In the genomic region with DNA sequence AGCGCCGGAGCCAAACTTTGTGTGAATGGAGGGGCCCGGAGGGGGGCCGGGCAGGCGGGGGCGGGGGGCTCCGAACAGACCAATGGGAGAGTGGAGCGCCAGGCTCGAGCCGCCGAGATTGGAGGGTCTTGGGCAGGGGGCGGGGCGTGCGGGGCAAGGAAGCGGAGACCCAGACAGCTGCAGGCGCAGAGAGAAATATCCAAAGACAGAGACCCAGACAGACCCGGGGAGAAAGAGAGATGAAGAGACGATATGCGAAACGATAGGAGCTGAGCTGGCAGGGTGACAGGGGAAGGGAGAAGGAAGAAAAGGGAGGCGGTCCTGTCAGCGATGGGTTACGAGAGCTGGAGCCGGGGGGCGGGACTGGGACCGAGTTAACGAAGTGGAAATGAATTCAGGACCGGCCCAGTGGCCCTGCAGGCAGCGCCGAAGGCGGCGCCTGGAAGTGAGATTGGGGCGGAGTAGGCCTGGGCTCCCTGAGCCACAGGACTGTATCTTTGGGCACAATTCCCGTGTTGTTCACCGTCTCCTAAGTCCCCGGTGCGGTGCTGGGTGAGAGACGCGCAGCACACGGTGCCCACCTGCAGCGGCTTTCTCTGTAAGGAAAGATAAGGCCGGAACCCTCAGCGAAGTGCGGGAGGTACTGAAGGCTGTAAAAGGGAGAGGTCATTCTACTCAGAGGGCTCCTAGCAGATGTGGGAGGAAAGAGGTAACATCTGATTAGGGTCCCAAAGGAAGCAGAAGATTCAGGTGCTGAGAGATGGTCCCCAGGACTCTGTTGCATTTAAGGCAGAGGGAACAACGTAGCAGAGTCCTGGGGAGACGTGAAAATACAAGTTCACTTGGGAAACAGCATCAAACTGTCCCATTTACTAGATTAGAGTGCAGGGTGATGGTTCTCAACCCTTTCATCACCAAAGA, we compare ENCODE assay signal across 8 cellular contexts. TPM values are rescaled to one million over a fixed set of nuclear protein-coding genes. Genes with fewer than 3 reads are reported as not detected.
DNase-seq lines count a peak whose midpoint lies in the region; ATAC-seq and TF ChIP-seq lines count a peak whose summit lies in the region.

No MANE protein-coding gene starts in this region.

- H3K27ac Mint-ChIP-seq in endodermal cell: no peak overlapping the region

- H3K27ac ChIP-seq in endodermal cell (ENCODE audit: low read depth, low read length) (no peak overlapping the region), mesendoderm (ENCODE audit: low read depth, low read length) (no peak overlapping the region)

- no peak overlapping the region for H2BK15ac ChIP-seq in mesendoderm (replicated peaks; ENCODE audit: low read depth)

- peak; percentile 50 for ATAC-seq in GM18907 (IDR thresholded peaks at IDR 0.05; ENCODE audit: unreplicated experiment)

- no peak overlapping the region for H3K23ac ChIP-seq in mesendoderm (ENCODE audit: low read length)

- H3K9me3 ChIP-seq in endodermal cell (ENCODE audit: control insufficient read depth, low read length): no peaks in the 10 kb centered on the region

- H3K4me1 ChIP-seq in endodermal cell (ENCODE audit: control insufficient read depth, insufficient read depth, low read length): peaks cover 12% of the 10 kb centered on the region
- peaks cover 5% of the 10 kb centered on the region for H3K4me1 ChIP-seq in mesendoderm (ENCODE audit: control insufficient read depth, low read depth, low read length)

- H3K4me2 ChIP-seq in mesendoderm (ENCODE audit: low read length): peak overlapping the region; percentile 90

- H3K4me3 ChIP-seq in endodermal cell (ENCODE audit: low read length): peak overlapping the region; percentile 79
- peak overlapping the region; percentile 61 for H3K4me3 ChIP-seq in mesendoderm (ENCODE audit: low read length)

- H2AK5ac ChIP-seq in mesendoderm (ENCODE audit: low read length): no peak overlapping the region

- TF ChIP-seq CTCF in endodermal cell (conservative IDR thresholded peaks at IDR 0.05): no peak

- no peak overlapping the region for H4K5ac ChIP-seq in mesendoderm (ENCODE audit: low read length)

- no peaks in the 10 kb centered on the region for H3K79me1 ChIP-seq in mesendoderm (ENCODE audit: low read length)

- H3K4ac ChIP-seq in mesendoderm (ENCODE audit: low read depth, low read length): no peak overlapping the region

- H3K36me3 Mint-ChIP-seq in endodermal cell (ENCODE audit: low read depth): no peaks in the 10 kb centered on the region

- no peak overlapping the region for H2BK5ac ChIP-seq in mesendoderm (ENCODE audit: low read length)

- H3K4me1 Mint-ChIP-seq in endodermal cell: peaks cover 20% of the 10 kb centered on the region

- no peaks in the 10 kb centered on the region for H3K36me3 ChIP-seq in endodermal cell (ENCODE audit: control insufficient read depth, insufficient read depth, low read length)
- no peaks in the 10 kb centered on the region for H3K36me3 ChIP-seq in mesendoderm (ENCODE audit: control insufficient read depth, insufficient read depth, low read length)

- H3K56ac ChIP-seq in mesendoderm (ENCODE audit: low read length): peak overlapping the region; percentile 67

- peak overlapping the region; percentile 3 for H3K9ac ChIP-seq in endodermal cell (ENCODE audit: extremely low read depth, low read length, poor library complexity, severe bottlenecking)
- peak overlapping the region; percentile 60 for H3K9ac ChIP-seq in mesendoderm (ENCODE audit: low read length)

- peaks cover 74% of the 10 kb centered on the region for H3K27me3 Mint-ChIP-seq in endodermal cell (ENCODE audit: insufficient read depth)

- no peak overlapping the region for H2BK120ac ChIP-seq in mesendoderm (ENCODE audit: low read depth, low read length)

- no peaks in the 10 kb centered on the region for H3K79me2 ChIP-seq in mesendoderm (ENCODE audit: control insufficient read depth, insufficient read depth, low read length)

- H3K18ac ChIP-seq in mesendoderm (ENCODE audit: low read length): peak overlapping the region; percentile 4

- peak; percentile 56 for DNase-seq in A172 (ENCODE audit: low spot score)
- peak; percentile 77 for DNase-seq in NCI-H510A (lab: John Stamatoyannopoulos, UW)
- peak; percentile 53 for DNase-seq in activated CD8-positive, alpha-beta memory T cell treated with anti-CD3 and anti-CD28 coated beads, Interleukin-2, amount 50 U/mL, for 1 hour (ENCODE audit: extremely low read depth)
- peak; percentile 97 for DNase-seq in endodermal cell
- DNase-seq in mesendoderm: peak; percentile 91
- peak; percentile 48 for DNase-seq in stimulated activated CD8-positive, alpha-beta memory T cell treated with anti-CD3 and anti-CD28 coated beads, Interleukin-12 subunit alpha, Interleukin-12 subunit beta, amount 100 ng/mL, for 24 hours (ENCODE audit: extremely low read depth)
- no peak for DNase-seq in HPDE6-E6E7 (ENCODE audit: extremely low spot score)

- WGBS in endodermal cell (ENCODE audit: insufficient coverage in 1 of 2, insufficient read length in 1 of 2), 2 experiments: 3 to 4% methylated on average over 21 to 46 of the region's 46 CpGs
- WGBS in mesendoderm (ENCODE audit: extremely low coverage, insufficient coverage, low lambda C conversion rate): no CpG with 5 or more reads among the region's 46 CpGs

- peak overlapping the region; percentile 69 for H3K4me3 Mint-ChIP-seq in endodermal cell

- H3K9me3 Mint-ChIP-seq in endodermal cell: no peaks in the 10 kb centered on the region

- no peak overlapping the region for H4K8ac ChIP-seq in mesendoderm (ENCODE audit: low read depth, low read length)

- H3K27me3 ChIP-seq in endodermal cell (ENCODE audit: control insufficient read depth, insufficient read depth, low read length, poor library complexity, severe bottlenecking) (peaks cover 44% of the 10 kb centered on the region), mesendoderm (ENCODE audit: insufficient read depth, low read length, poor library complexity) (no peaks in the 10 kb centered on the region)

RNA-seq across cellular contexts. Expression of a gene that starts 0.5 kb away (rescaled TPM):
- total RNA-seq in A172 (2014; rRNA removed; shearing (Covaris generic)): not detected in 2 replicates
- total RNA-seq in endodermal cell: under 1 TPM in 1 of 2 donors, not detected in 1; 0.26 TPM
- polyA plus RNA-seq in endodermal cell (2013, experiment 1 of 2): 1.2 TPM
- 1.9 TPM for polyA plus RNA-seq in endodermal cell (2013, experiment 2 of 2)
- polyA plus RNA-seq in mesendoderm (2013, experiment 1 of 2): 0.45 TPM
- polyA plus RNA-seq in mesendoderm (2013, experiment 2 of 2): 0.35 TPM

RNA-seq across cellular contexts. Expression of a gene that starts 10.8 kb away (rescaled TPM):
- total RNA-seq in A172 (2014; rRNA removed; shearing (Covaris generic)): not detected in 2 replicates
- total RNA-seq in endodermal cell: not detected
- 0.36 TPM for polyA plus RNA-seq in endodermal cell (2013, experiment 1 of 2)
- polyA plus RNA-seq in endodermal cell (2013, experiment 2 of 2): 0.17 TPM
- polyA plus RNA-seq in mesendoderm (2013, experiment 1 of 2): 0.01 TPM
- polyA plus RNA-seq in mesendoderm (2013, experiment 2 of 2): 0.04 TPM

RNA-seq across cellular contexts. Expression of a gene that starts 27.9 kb away (rescaled TPM):
- 34.2 and 36.6 TPM in 2 replicates for total RNA-seq in A172 (2014; rRNA removed; shearing (Covaris generic))
- 10 to 100 TPM; 34.5 to 35.9 TPM for total RNA-seq in endodermal cell
- polyA plus RNA-seq in endodermal cell (2013, experiment 1 of 2): 42.1 TPM
- 37.2 TPM for polyA plus RNA-seq in endodermal cell (2013, experiment 2 of 2)
- polyA plus RNA-seq in mesendoderm (2013, experiment 1 of 2): 22.0 TPM
- polyA plus RNA-seq in mesendoderm (2013, experiment 2 of 2): 20.7 TPM

RNA-seq across cellular contexts. Expression of a gene that starts 38.7 kb away (rescaled TPM):
- total RNA-seq in A172 (2014; rRNA removed; shearing (Covaris generic)): 11.4 and 12.8 TPM in 2 replicates
- 1 to 10 TPM; 4.6 to 5.2 TPM for total RNA-seq in endodermal cell
- polyA plus RNA-seq in endodermal cell (2013, experiment 1 of 2): 6.7 TPM
- 5.5 TPM for polyA plus RNA-seq in endodermal cell (2013, experiment 2 of 2)
- 5.4 TPM for polyA plus RNA-seq in mesendoderm (2013, experiment 1 of 2)
- polyA plus RNA-seq in mesendoderm (2013, experiment 2 of 2): 5.4 TPM

RNA-seq across cellular contexts. Expression of a gene that starts 45.1 kb away (rescaled TPM):
- total RNA-seq in A172 (2014; rRNA removed; shearing (Covaris generic)): 0.22 and 0.84 TPM in 2 replicates
- 1 to 10 TPM; 3.0 to 3.2 TPM for total RNA-seq in endodermal cell
- polyA plus RNA-seq in endodermal cell (2013, experiment 1 of 2): 130 TPM
- 110 TPM for polyA plus RNA-seq in endodermal cell (2013, experiment 2 of 2)
- 4.3 TPM for polyA plus RNA-seq in mesendoderm (2013, experiment 1 of 2)
- 4.0 TPM for polyA plus RNA-seq in mesendoderm (2013, experiment 2 of 2)
